ENCODE assay signal across 23 cellular contexts in the genomic region with DNA sequence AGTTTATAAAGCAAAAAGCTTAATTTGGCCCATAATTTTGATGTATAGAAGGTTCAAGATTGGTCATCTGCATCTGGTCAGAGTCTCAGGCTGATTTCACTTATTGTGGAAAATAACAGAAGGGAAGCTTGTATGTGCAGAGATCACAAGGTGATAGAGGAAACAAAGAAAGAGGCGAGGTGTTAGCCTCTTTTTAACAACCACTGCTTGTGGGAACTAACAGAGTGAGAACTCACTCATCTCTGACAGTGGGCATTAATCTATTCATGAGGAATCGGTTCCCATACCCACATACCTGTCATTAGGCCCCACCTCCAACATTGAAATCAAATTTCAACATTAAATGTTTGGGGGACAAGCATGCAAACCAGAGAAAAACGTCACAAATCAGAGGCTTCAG.
DNase-seq lines count a peak whose midpoint lies in the region; ATAC-seq, FAIRE-seq and TF ChIP-seq lines count a peak whose summit lies in the region.
"Had no signal": no experiment of that assay in that cellular context is flagged by ENCODE, and none has a peak within 500 bp of the region (broad histone marks: within the 10 kb centered on the region; RNA-seq: fewer than 3 reads in every experiment).

No MANE protein-coding gene starts in this region.

- intact Hi-C loops in upper lobe of right lung (cut with DNase I), result no loop called here

- H3K36me3 ChIP-seq in astrocyte (ENCODE audit: insufficient read depth, low read length), result no peaks in the 10 kb centered on the region
- H3K36me3 ChIP-seq in upper lobe of right lung, result no peaks in the 10 kb centered on the region
- H3K36me3 ChIP-seq: BE2C, BLaER1 had no signal

- H3K4me1 ChIP-seq in astrocyte (ENCODE audit: insufficient read depth, low read length), result no peaks in the 10 kb centered on the region
- no peaks in the 10 kb centered on the region for H3K4me1 ChIP-seq in upper lobe of right lung
- H3K4me1 ChIP-seq: BE2C, BLaER1, Caco-2 had no signal

- H3K4me3 ChIP-seq in astrocyte (ENCODE audit: insufficient read depth, low read depth, low read length) (no peak overlapping the region), upper lobe of right lung (no peak overlapping the region)
- H3K4me3 ChIP-seq: BLaER1 had no signal

- H3K9me3 ChIP-seq in astrocyte (ENCODE audit: insufficient read depth, low read depth, low read length) (no peaks in the 10 kb centered on the region), upper lobe of right lung (no peaks in the 10 kb centered on the region)
- H3K9me3 ChIP-seq: BLaER1, Caco-2 had no signal

- no peak overlapping the region for H3K4me2 ChIP-seq in astrocyte (ENCODE audit: low read length)
- H3K4me2 ChIP-seq: BLaER1 had no signal

- H3K9ac ChIP-seq in astrocyte (ENCODE audit: low read length), result no peak overlapping the region
- H3K9ac ChIP-seq: BLaER1 had no signal

- TF ChIP-seq CTCF in astrocyte (IDR thresholded peaks at IDR 0.05; ENCODE audit: insufficient read depth, low read depth, low read length) (no peak), upper lobe of right lung (IDR thresholded peaks at IDR 0.05) (no peak)

- no peaks in the 10 kb centered on the region for H4K20me1 ChIP-seq in astrocyte (ENCODE audit: insufficient read depth, low read length)
- H4K20me1 ChIP-seq: BLaER1 had no signal

- peak; percentile 24 for ATAC-seq in effector memory CD8-positive, alpha-beta T cell (replicated peaks)
- ATAC-seq in activated CD8-positive, alpha-beta memory T cell treated with anti-CD3 and anti-CD28 coated beads, Interleukin-2, amount 10 ng/mL, durations not matched to agents 7 days and 5 days, result no peak
- no peak for ATAC-seq in upper lobe of right lung
- no peak for ATAC-seq in GM18502 (IDR thresholded peaks at IDR 0.05; ENCODE audit: poor library complexity, unreplicated experiment)
- ATAC-seq: CD8-positive, alpha-beta T cell had no signal

- no peak overlapping the region for H2AFZ ChIP-seq in astrocyte (ENCODE audit: low read depth, low read length)

- no peaks in the 10 kb centered on the region for H3K36me3 Mint-ChIP-seq in astrocyte (ENCODE audit: low read depth, unreplicated experiment)
- H3K36me3 Mint-ChIP-seq in effector memory CD8-positive, alpha-beta T cell (ENCODE audit: insufficient read depth), result no peaks in the 10 kb centered on the region
- H3K36me3 Mint-ChIP-seq in immature natural killer cell, result peaks cover 0 to 5% (median 4%) of the 10 kb centered on the region in 3 donors
- H3K36me3 Mint-ChIP-seq in activated CD8-positive, alpha-beta memory T cell treated with anti-CD3 and anti-CD28 coated beads, Interleukin-2, amount 10 ng/mL, durations not matched to agents 7 days and 5 days, result peaks cover 2% of the 10 kb centered on the region
- H3K36me3 Mint-ChIP-seq: CD14-positive monocyte; CD8-positive, alpha-beta T cell had no signal

- H3K4me3 Mint-ChIP-seq in astrocyte (ENCODE audit: unreplicated experiment) (no peak overlapping the region), immature natural killer cell (peak overlapping the region; percentile 9 to 58 (median 19))
- no peak overlapping the region for H3K4me3 Mint-ChIP-seq in effector memory CD8-positive, alpha-beta T cell
- H3K4me3 Mint-ChIP-seq in activated CD8-positive, alpha-beta memory T cell treated with anti-CD3 and anti-CD28 coated beads, Interleukin-2, amount 10 ng/mL, durations not matched to agents 7 days and 5 days, result no peak overlapping the region
- H3K4me3 Mint-ChIP-seq: CD14-positive monocyte; CD4-positive, alpha-beta T cell; CD8-positive, alpha-beta T cell had no signal

- H3K4me1 Mint-ChIP-seq in astrocyte (ENCODE audit: low read depth, unreplicated experiment) (no peaks in the 10 kb centered on the region), immature natural killer cell (peaks cover 9 to 31% of the 10 kb centered on the region in 2 donors)
- H3K4me1 Mint-ChIP-seq in effector memory CD8-positive, alpha-beta T cell (ENCODE audit: low read depth in 2 of 2), result peaks cover 2 to 3% of the 10 kb centered on the region in 2 donors
- no peaks in the 10 kb centered on the region for H3K4me1 Mint-ChIP-seq in activated CD8-positive, alpha-beta memory T cell treated with anti-CD3 and anti-CD28 coated beads, Interleukin-2, amount 10 ng/mL, durations not matched to agents 7 days and 5 days
- H3K4me1 Mint-ChIP-seq: CD14-positive monocyte had no signal

- H3K27ac ChIP-seq in astrocyte (ENCODE audit: low read depth, low read length), result no peak overlapping the region
- no peak overlapping the region for H3K27ac ChIP-seq in upper lobe of right lung
- H3K27ac ChIP-seq: BLaER1 had no signal

- H3K27me3 ChIP-seq in astrocyte (ENCODE audit: insufficient read depth, low read length) (no peaks in the 10 kb centered on the region), upper lobe of right lung (no peaks in the 10 kb centered on the region)
- H3K27me3 ChIP-seq: BE2C, BLaER1 had no signal

- CTCF ChIA-PET in activated CD8-positive, alpha-beta memory T cell treated with anti-CD3 and anti-CD28 coated beads, Interleukin-2, amount 10 ng/mL, durations not matched to agents 7 days and 5 days (lab: Charles Lee), result no interaction called here

- DNase-seq in GM19239 (ENCODE audit: insufficient read length, low spot score) (no peak), astrocyte (ENCODE audit: low read depth) (no peak), immature natural killer cell (peak; percentile 13 to 33 (median 18)), upper lobe of right lung (no peak)
- DNase-seq in effector memory CD8-positive, alpha-beta T cell, result no peak
- no peak for DNase-seq in activated CD8-positive, alpha-beta memory T cell treated with anti-CD3 and anti-CD28 coated beads, Interleukin-2, amount 10 ng/mL, durations not matched to agents 7 days and 5 days
- DNase-seq: 8988T; ACHN; BE2C; C1 segment of cervical spinal cord; Caco-2; Calu3; CD4-positive, alpha-beta T cell; CD8-positive, alpha-beta T cell; DMS79 treated with DMSO at 0.1 percent for 48 hours; GF-D8 had no signal

- FAIRE-seq in GM19239 (lab: Jason Lieb, UNC) (peak; percentile 58), astrocyte (lab: Jason Lieb, UNC) (peak; percentile 20)
- FAIRE-seq: A204.1, D721Med, G401.6, GM12892 had no signal

- H3K9me3 Mint-ChIP-seq in astrocyte (ENCODE audit: unreplicated experiment) (no peaks in the 10 kb centered on the region), immature natural killer cell (peaks cover 0 to 22% (median 6%) of the 10 kb centered on the region in 6 donors)
- no peaks in the 10 kb centered on the region for H3K9me3 Mint-ChIP-seq in effector memory CD8-positive, alpha-beta T cell
- no peaks in the 10 kb centered on the region for H3K9me3 Mint-ChIP-seq in activated CD8-positive, alpha-beta memory T cell treated with anti-CD3 and anti-CD28 coated beads, Interleukin-2, amount 10 ng/mL, durations not matched to agents 7 days and 5 days (ENCODE audit: low read depth)
- H3K9me3 Mint-ChIP-seq: CD8-positive, alpha-beta T cell had no signal

- H3K27ac Mint-ChIP-seq in astrocyte (ENCODE audit: unreplicated experiment), result no peak overlapping the region
- no peak overlapping the region for H3K27ac Mint-ChIP-seq in effector memory CD8-positive, alpha-beta T cell
- H3K27ac Mint-ChIP-seq in immature natural killer cell, result peak overlapping the region in 4 of 6 donors; percentile 19 to 65 (median 40)
- no peak overlapping the region for H3K27ac Mint-ChIP-seq in activated CD8-positive, alpha-beta memory T cell treated with anti-CD3 and anti-CD28 coated beads, Interleukin-2, amount 10 ng/mL, durations not matched to agents 7 days and 5 days
- H3K27ac Mint-ChIP-seq: CD14-positive monocyte; CD4-positive, alpha-beta T cell; CD8-positive, alpha-beta T cell had no signal

- H3K79me2 ChIP-seq in astrocyte (ENCODE audit: insufficient read depth, low read length), result no peaks in the 10 kb centered on the region

- H3K27me3 Mint-ChIP-seq in astrocyte (ENCODE audit: low read depth, unreplicated experiment) (no peaks in the 10 kb centered on the region), immature natural killer cell (ENCODE audit: low read depth in 3 of 3) (peaks cover 0 to 4% (median 0%) of the 10 kb centered on the region in 3 donors)
- no peaks in the 10 kb centered on the region for H3K27me3 Mint-ChIP-seq in effector memory CD8-positive, alpha-beta T cell
- no peaks in the 10 kb centered on the region for H3K27me3 Mint-ChIP-seq in activated CD8-positive, alpha-beta memory T cell treated with anti-CD3 and anti-CD28 coated beads, Interleukin-2, amount 10 ng/mL, durations not matched to agents 7 days and 5 days
- H3K27me3 Mint-ChIP-seq: CD4-positive, alpha-beta T cell had no signal

Comparison
In these comparisons a context has a peak if more than half of its experiments do, and no peak if none do; other contexts are left out.
1. DNase-seq: peak in immature natural killer cell (3 of 3); none in GM19239 (single experiment), astrocyte (single experiment), effector memory CD8-positive, alpha-beta T cell (0 of 3), activated CD8-positive, alpha-beta memory T cell treated with anti-CD3 and anti-CD28 coated beads, Interleukin-2, amount 10 ng/mL, durations not matched to agents 7 days and 5 days (single experiment) and upper lobe of right lung (single experiment).
2. H3K27ac Mint-ChIP-seq: peak in immature natural killer cell (4 of 6); none in astrocyte (single experiment), effector memory CD8-positive, alpha-beta T cell (0 of 2) and activated CD8-positive, alpha-beta memory T cell treated with anti-CD3 and anti-CD28 coated beads, Interleukin-2, amount 10 ng/mL, durations not matched to agents 7 days and 5 days (single experiment).
3. H3K4me3 Mint-ChIP-seq: peak in immature natural killer cell (5 of 5); none in astrocyte (single experiment), effector memory CD8-positive, alpha-beta T cell (0 of 2) and activated CD8-positive, alpha-beta memory T cell treated with anti-CD3 and anti-CD28 coated beads, Interleukin-2, amount 10 ng/mL, durations not matched to agents 7 days and 5 days (single experiment).